ENCODE assay signal across 31 cellular contexts in genomic region chr9:110526426-110526825, GRCh38. TPM values are rescaled to one million over a fixed set of nuclear protein-coding genes. Genes with fewer than 3 reads are reported as not detected.
A peak's percentile ranks its signal among the peaks of the same experiment; 100 is the strongest.
DNase-seq lines count a peak whose midpoint lies in the region; ATAC-seq, FAIRE-seq and TF ChIP-seq lines count a peak whose summit lies in the region.
"Had no signal": no experiment of that assay in that cellular context is flagged by ENCODE, and none has a peak within 500 bp of the region (broad histone marks: within the 10 kb centered on the region; RNA-seq: fewer than 3 reads in every experiment).

No MANE protein-coding gene starts in this region.

- no peak for TF ChIP-seq RAD21 in HepG2 (CRISPR knock-in tag; IDR thresholded peaks at IDR 0.05)

- H3K27me3 ChIP-seq in HepG2 (ENCODE audit: control insufficient read depth in 1 of 2, insufficient read depth in 2 of 2, low read length in 2 of 2) = no peaks in the 10 kb centered on the region
- no peaks in the 10 kb centered on the region for H3K27me3 ChIP-seq in right lobe of liver
- no peaks in the 10 kb centered on the region for H3K27me3 ChIP-seq in transverse colon
- H3K27me3 ChIP-seq: MG63, suprapubic skin, vagina had no signal

- intact Hi-C loops in HepG2 (cut with micrococcal nuclease; ENCODE audit: unreplicated experiment) = no loop called here
- intact Hi-C loops in right lobe of liver (cut with DNase I) = no loop called here
- intact Hi-C loops in transverse colon (cut with DNase I; ENCODE audit: low total_unique reads) = no loop called here

- WGBS in HepG2 (ENCODE audit: low lambda C conversion rate) = 0% methylated on average over 1 of the region's 1 CpG
- WGBS in right lobe of liver (ENCODE audit: insufficient coverage, low coverage, low lambda C conversion rate, missing lambda C conversion rate) = 43% methylated on average over 1 of the region's 1 CpG
- 56 to 69% methylated on average over 1 of the region's 1 CpG for WGBS in transverse colon (ENCODE audit: low coverage in 1 of 2), 2 donors

- H2AFZ ChIP-seq in HepG2 (ENCODE audit: low read length) = no peak overlapping the region

- no peak for FAIRE-seq in HepG2 (lab: Jason Lieb, UNC)
- FAIRE-seq: GM12878, GM19239, TTC549 had no signal

- H3K9me3 ChIP-seq in HepG2 (ENCODE audit: low read length) (no peaks in the 10 kb centered on the region), right lobe of liver (no peaks in the 10 kb centered on the region), SK-N-MC (ENCODE audit: low read depth, low read length) (peaks cover 4% of the 10 kb centered on the region; the same call in 1 of the 2 replicates), transverse colon (no peaks in the 10 kb centered on the region)
- H3K9me3 ChIP-seq: MG63, suprapubic skin, vagina had no signal

- CTCF ChIA-PET in HepG2 (lab: Yijun Ruan, JAX; ENCODE audit: low intra/inter-chr PET ratio, low total read pairs) = no interaction called here

- H3K4me1 ChIP-seq in HepG2 (ENCODE audit: insufficient read depth, low read length) (no peaks in the 10 kb centered on the region), right lobe of liver (no peaks in the 10 kb centered on the region), transverse colon (peaks cover 0 to under 1% (median 0%) of the 10 kb centered on the region in 4 donors)
- H3K4me1 ChIP-seq: suprapubic skin, vagina had no signal

- BruUV-seq in HepG2 (replicated peaks; lab: Mats Ljungman, UMichigan) = no TSS peak

- H4K20me1 ChIP-seq in HepG2 (ENCODE audit: insufficient read depth, low read length) = no peaks in the 10 kb centered on the region

- DNase-seq in HepG2 (ENCODE audit: low spot score) (no peak), right lobe of liver (no peak), SK-N-MC (ENCODE audit: low read depth, low spot score) (peak; percentile 92), fibroblast of gingiva (ENCODE audit: low read depth) (peak; percentile 90), stromal cell of bone marrow (ENCODE audit: low read depth) (peak; percentile 35), transverse colon (no peak), HT-29 (ENCODE audit: low spot score) (no peak), activated T-cell treated with anti-CD3 and anti-CD28 coated beads for 4 hours (no peak)
- DNase-seq: 8988T; activated CD4-positive, alpha-beta T cell treated with anti-CD3 and anti-CD28 coated beads for 1 hour; cortex of kidney; DMS 273 treated with DMSO at 0.1 percent for 48 hours; GF-D8; left cardiac atrium; MG63; naive thymus-derived CD4-positive, alpha-beta T cell; NCI-H1417 treated with DMSO at 0.1 percent for 48 hours; NCI-H748 treated with DMSO at 0.1 percent for 48 hours; retina; SHP77 treated with DMSO at 0.1 percent for 48 hours; T-cell had no signal

- H3K9ac ChIP-seq in HepG2 (ENCODE audit: insufficient read depth, low read depth, low read length) (no peak overlapping the region), SK-N-MC (ENCODE audit: insufficient read length) (no peak overlapping the region)

- H3K79me2 ChIP-seq in HepG2 (ENCODE audit: insufficient read depth, low read length) = no peaks in the 10 kb centered on the region

- no peak for TF ChIP-seq EP300 in HepG2 (IDR thresholded peaks at IDR 0.05; ENCODE audit: low read depth in 2 of 2, low read length in 2 of 2)
- no peak for TF ChIP-seq EP300 in HepG2 (CRISPR knock-in tag; IDR thresholded peaks at IDR 0.05; ENCODE audit: borderline replicate concordance)
- TF ChIP-seq EP300 in transverse colon (IDR thresholded peaks at IDR 0.05; ENCODE audit: low read depth) = no peak

- TF ChIP-seq POLR2A in HepG2 (IDR thresholded peaks at IDR 0.05; ENCODE audit: insufficient read depth in 1 of 2, low read depth in 2 of 2, low read length in 2 of 2) (no peak), right lobe of liver (IDR thresholded peaks at IDR 0.05) (no peak), transverse colon (IDR thresholded peaks at IDR 0.05) (no peak)

- H3K36me3 ChIP-seq in HepG2 (replicated peaks in 1 of 2; ENCODE audit: control insufficient read depth in 1 of 2, insufficient read depth in 2 of 2, low read length in 2 of 2) (no peaks in the 10 kb centered on the region), right lobe of liver (no peaks in the 10 kb centered on the region), SK-N-MC (ENCODE audit: insufficient read depth, low read length) (no peaks in the 10 kb centered on the region), transverse colon (no peaks in the 10 kb centered on the region)
- H3K36me3 ChIP-seq: suprapubic skin, vagina had no signal

- H3K4me2 ChIP-seq in HepG2 (ENCODE audit: low read depth, low read length) = no peak overlapping the region

- in situ Hi-C loops in HepG2 (cut with HindIII; ENCODE audit: extremely low pct_ligation_motif_present, low pct_unique_long_range_greater_than_20kb) (no loop called here), transverse colon (cut with MboI; ENCODE audit: low pct_ligation_motif_present in 1 of 4, low pct_unique_long_range_greater_than_20kb in 1 of 4, low sequenced_read_pairs in 3 of 4) (no loop called here)

- TF ChIP-seq CTCF in HepG2 (CRISPR knock-in tag; IDR thresholded peaks at IDR 0.05) (no peak), right lobe of liver (IDR thresholded peaks at IDR 0.05) (no peak), transverse colon (IDR thresholded peaks at IDR 0.05) (no peak)

- POLR2A ChIA-PET in HepG2 (lab: Yijun Ruan, JAX) = no interaction called here

- H3K4me3 ChIP-seq in HepG2 (replicated peaks in 1 of 3; ENCODE audit: insufficient read depth in 1 of 3, low read depth in 2 of 3, low read length in 3 of 3) (no peak overlapping the region), right lobe of liver (no peak overlapping the region), SK-N-MC (no peak overlapping the region; the same call in 1 of the 2 replicates), transverse colon (no peak overlapping the region)
- H3K4me3 ChIP-seq: GM12878, MG63, suprapubic skin, vagina had no signal

- no peak for ATAC-seq in HepG2
- no peak for ATAC-seq in right lobe of liver
- ATAC-seq: GM12878; HCT116; left cardiac atrium; naive thymus-derived CD4-positive, alpha-beta T cell; T-cell had no signal

- no peak overlapping the region for H3K27ac ChIP-seq in HepG2 (ENCODE audit: extremely low read length, insufficient read depth, low read length)
- no peak overlapping the region for H3K27ac ChIP-seq in right lobe of liver
- peak overlapping the region; percentile 58 for H3K27ac ChIP-seq in SK-N-MC
- no peak overlapping the region for H3K27ac ChIP-seq in transverse colon
- H3K27ac ChIP-seq: suprapubic skin, vagina had no signal

TF ChIP-seq in HepG2, 621 proteins besides CTCF, POLR2A, EP300 and RAD21:
- TF ChIP-seq FOSL1 (CRISPR knock-in tag; IDR thresholded peaks at IDR 0.05; ENCODE audit: borderline replicate concordance) (no peak), SIN3A (IDR thresholded peaks at IDR 0.05; ENCODE audit: borderline replicate concordance, low read depth, low read length) (no peak), ATF7 (IDR thresholded peaks at IDR 0.05) (peak; percentile 35; the same call in 1 of the 2 replicates), ATF7 (CRISPR knock-in tag; IDR thresholded peaks at IDR 0.05) (no peak), CREB1 (IDR thresholded peaks at IDR 0.05) (peak; percentile 76), CREB1 (CRISPR knock-in tag; IDR thresholded peaks at IDR 0.05) (no peak)
- TF ChIP-seq, protein P1, sequence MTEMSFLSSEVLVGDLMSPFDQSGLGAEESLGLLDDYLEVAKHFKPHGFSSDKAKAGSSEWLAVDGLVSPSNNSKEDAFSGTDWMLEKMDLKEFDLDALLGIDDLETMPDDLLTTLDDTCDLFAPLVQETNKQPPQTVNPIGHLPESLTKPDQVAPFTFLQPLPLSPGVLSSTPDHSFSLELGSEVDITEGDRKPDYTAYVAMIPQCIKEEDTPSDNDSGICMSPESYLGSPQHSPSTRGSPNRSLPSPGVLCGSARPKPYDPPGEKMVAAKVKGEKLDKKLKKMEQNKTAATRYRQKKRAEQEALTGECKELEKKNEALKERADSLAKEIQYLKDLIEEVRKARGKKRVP (CRISPR knock-in tag; IDR thresholded peaks at IDR 0.05) = no peak

RNA-seq across cellular contexts. Expression of gene SVEP1, which starts 53.1 kb away (rescaled TPM):
- total RNA-seq in HepG2 (2016; rRNA removed; fragmentation: Illumina TruSeq; extraction: Trizol) (not detected in 2 replicates), right lobe of liver (1 to 10 TPM; 1.6 to 7.8 (median 4.6) TPM), transverse colon (10 to 100 TPM; 13.9 to 26.8 (median 17.4) TPM)
- not detected in 2 replicates for total RNA-seq in HepG2 (2016; cell fraction: cytosol; rRNA removed; fragmentation: Illumina TruSeq; extraction: Trizol; ENCODE audit: low read depth)
- total RNA-seq in HepG2 (2016; cell fraction: insoluble cytoplasmic fraction; rRNA removed; fragmentation: Illumina TruSeq; extraction: Trizol) = not detected in 2 replicates
- total RNA-seq in HepG2 (2016; cell fraction: membrane; rRNA removed; fragmentation: Illumina TruSeq; extraction: Trizol) = not detected in 2 replicates
- not detected in 2 replicates for total RNA-seq in HepG2 (2016; cell fraction: nucleus; rRNA removed; fragmentation: Illumina TruSeq; extraction: Trizol)
- not detected in 2 replicates for polyA plus RNA-seq in HepG2 (2011; rRNA removed)
- 0.01 and 0.03 TPM in 2 replicates for polyA plus RNA-seq in HepG2 (2011; cell fraction: cytosol; rRNA removed)
- polyA plus RNA-seq in HepG2 (2011; cell fraction: nucleus; rRNA removed) = 0.03 TPM in 1 of 2 replicates, not detected in the other
- not detected in 2 replicates for polyA plus RNA-seq in HepG2 (2012)
- polyA plus RNA-seq in HepG2 (2016; cell fraction: cytosol; fragmentation: Illumina TruSeq; extraction: Trizol; ENCODE audit: low read depth) = not detected in 2 replicates
- polyA plus RNA-seq in HepG2 (2016; cell fraction: insoluble cytoplasmic fraction; fragmentation: Illumina TruSeq; extraction: Trizol; ENCODE audit: low read depth) = not detected in 2 replicates
- not detected in 2 replicates for polyA plus RNA-seq in HepG2 (2016; cell fraction: membrane; fragmentation: Illumina TruSeq; extraction: Trizol; ENCODE audit: low read depth)
- polyA plus RNA-seq in HepG2 (2016; cell fraction: nucleus; fragmentation: Illumina TruSeq; extraction: Trizol; ENCODE audit: insufficient read depth, low read depth) = not detected in 2 replicates
- polyA minus RNA-seq in HepG2 (2011; rRNA and poly(A)+ RNA removed; ENCODE audit: low replicate concordance) = 0.14 TPM in 1 of 2 replicates, not detected in the other
- not detected in 2 replicates for polyA minus RNA-seq in HepG2 (2011; cell fraction: cytosol; rRNA and poly(A)+ RNA removed)
- under 0.01 TPM in 2 replicates for polyA minus RNA-seq in HepG2 (2011; cell fraction: nucleus; rRNA and poly(A)+ RNA removed)
- not detected in 2 replicates for total RNA-seq in HT-29 (2014; rRNA removed; shearing (Covaris generic))
- total RNA-seq: activated CD8-positive, alpha-beta memory T cell treated with anti-CD3 and anti-CD28 coated beads for 36 hours; OCI-LY7 had no signal
- polyA plus RNA-seq: CD14-positive monocyte; IgD-negative memory B cell; naive thymus-derived CD4-positive, alpha-beta T cell had no signal

Comparison
In these comparisons a context has a peak if more than half of its experiments do, and no peak if none do; other contexts are left out.
1. DNase-seq: peak in SK-N-MC (single experiment), fibroblast of gingiva (single experiment) and stromal cell of bone marrow (single experiment); none in HepG2 (single experiment), right lobe of liver (0 of 3), transverse colon (single experiment), HT-29 (single experiment) and activated T-cell treated with anti-CD3 and anti-CD28 coated beads for 4 hours (single experiment).